Comparison of ENCODE assay signal across 19 cellular contexts in genomic region chr12:110560048-110560447, GRCh38. TPM values are rescaled to one million over a fixed set of nuclear protein-coding genes. Genes with fewer than 3 reads are reported as not detected.
A peak's percentile ranks its signal among the peaks of the same experiment; 100 is the strongest.
DNase-seq lines count a peak whose midpoint lies in the region; ATAC-seq and TF ChIP-seq lines count a peak whose summit lies in the region.
"Had no signal": no experiment of that assay in that cellular context is flagged by ENCODE, and none has a peak within 500 bp of the region (broad histone marks: within the 10 kb centered on the region; RNA-seq: fewer than 3 reads in every experiment).

No MANE protein-coding gene starts in this region.

- H3K4me1 ChIP-seq in gastrocnemius medialis (peaks cover 85 to 89% of the 10 kb centered on the region in 2 donors), colonic mucosa (peaks cover 7% of the 10 kb centered on the region)

- H3K27me3 ChIP-seq in CD4-positive, alpha-beta T cell (ENCODE audit: control insufficient read depth, insufficient read depth, low read length), result no peaks in the 10 kb centered on the region
- H3K27me3 ChIP-seq in gastrocnemius medialis (no peaks in the 10 kb centered on the region), colonic mucosa (no peaks in the 10 kb centered on the region)
- H3K27me3 ChIP-seq: BE2C, MG63 had no signal

- in situ Hi-C loops in gastrocnemius medialis (cut with MboI; ENCODE audit: low sequenced_read_pairs in 4 of 4), result no loop called here

- no peak for ATAC-seq in CD4-positive, alpha-beta T cell (ENCODE audit: poor library complexity)
- no peak for ATAC-seq in gastrocnemius medialis
- ATAC-seq: A549 had no signal

- H3K4me1 Mint-ChIP-seq in activated naive CD4-positive, alpha-beta T cell treated with anti-CD3 and anti-CD28 coated beads for 36 hours (ENCODE audit: low read depth), result peaks cover 81% of the 10 kb centered on the region
- H3K4me1 Mint-ChIP-seq in activated naive CD4-positive, alpha-beta T cell treated with anti-CD3 and anti-CD28 coated beads, Interleukin-2, amount 10 ng/mL, durations not matched to agents 7 days and 5 days, result peaks cover 55% of the 10 kb centered on the region
- H3K4me1 Mint-ChIP-seq in CD4-positive, alpha-beta T cell (ENCODE audit: low read depth), result peaks cover 77% of the 10 kb centered on the region
- H3K4me1 Mint-ChIP-seq in immature natural killer cell, result peaks cover 65 to 82% of the 10 kb centered on the region in 2 donors

- H3K36me3 ChIP-seq in gastrocnemius medialis (no peaks in the 10 kb centered on the region), colonic mucosa (no peaks in the 10 kb centered on the region)
- H3K36me3 ChIP-seq: BE2C, HAP-1, MG63 had no signal

- intact Hi-C loops in activated naive CD4-positive, alpha-beta T cell treated with anti-CD3 and anti-CD28 coated beads for 36 hours (cut with micrococcal nuclease), result no loop called here
- intact Hi-C loops in CD4-positive, alpha-beta T cell (cut with DNase I, micrococcal nuclease), result no loop called here
- intact Hi-C loops in gastrocnemius medialis (cut with DNase I; ENCODE audit: low total_unique reads), result no loop called here
- intact Hi-C loops in colonic mucosa (cut with DNase I), result no loop called here

- H3K9ac ChIP-seq in colonic mucosa (ENCODE audit: low read depth in 2 of 2, low read length in 2 of 2), result no peak overlapping the region

- peak overlapping the region; percentile 13 for H3K27ac ChIP-seq in CD4-positive, alpha-beta T cell (ENCODE audit: low read depth, low read length)
- peak overlapping the region; percentile 15 to 95 (median 88) for H3K27ac ChIP-seq in gastrocnemius medialis
- H3K27ac ChIP-seq in colonic mucosa, result no peak overlapping the region

- DNase-seq in activated naive CD4-positive, alpha-beta T cell treated with anti-CD3 and anti-CD28 coated beads for 36 hours, result no peak
- no peak for DNase-seq in activated naive CD4-positive, alpha-beta T cell treated with anti-CD3 and anti-CD28 coated beads, Interleukin-2, amount 10 ng/mL, durations not matched to agents 7 days and 5 days
- DNase-seq in CD4-positive, alpha-beta T cell, result no peak
- DNase-seq in immature natural killer cell (no peak), gastrocnemius medialis (no peak), T-helper 1 cell (no peak), colonic mucosa (no peak)
- no peak for DNase-seq in activated effector memory CD4-positive, alpha-beta T cell treated with Interleukin-2 at 50 U/mL for 16 hours
- DNase-seq: BE2C, COR-L47, DMS79, MG63, NCI-H1417 treated with DMSO at 0.1 percent for 48 hours, NCI-H187, NCI-H446 treated with DMSO at 0.1 percent for 48 hours, NCI-H526 treated with DMSO at 0.1 percent for 48 hours, OCI-M1 had no signal

- H3K27me3 Mint-ChIP-seq in activated naive CD4-positive, alpha-beta T cell treated with anti-CD3 and anti-CD28 coated beads for 36 hours (ENCODE audit: low read depth), result no peaks in the 10 kb centered on the region
- H3K27me3 Mint-ChIP-seq in activated naive CD4-positive, alpha-beta T cell treated with anti-CD3 and anti-CD28 coated beads, Interleukin-2, amount 10 ng/mL, durations not matched to agents 7 days and 5 days, result no peaks in the 10 kb centered on the region
- no peaks in the 10 kb centered on the region for H3K27me3 Mint-ChIP-seq in CD4-positive, alpha-beta T cell
- peaks cover 3 to 4% (median 4%) of the 10 kb centered on the region in 3 donors for H3K27me3 Mint-ChIP-seq in immature natural killer cell (ENCODE audit: low read depth in 3 of 3)

- POLR2A ChIA-PET in CD4-positive, alpha-beta T cell (lab: Charles Lee), result interaction anchor here (1.0 kb wide), 1 partner anchor 16 kb away, joined by 3 read pairs; no protein-coding TSS in a partner anchor

- H3K27ac Mint-ChIP-seq in activated naive CD4-positive, alpha-beta T cell treated with anti-CD3 and anti-CD28 coated beads for 36 hours, result peak overlapping the region; percentile 13
- no peak overlapping the region for H3K27ac Mint-ChIP-seq in activated naive CD4-positive, alpha-beta T cell treated with anti-CD3 and anti-CD28 coated beads, Interleukin-2, amount 10 ng/mL, durations not matched to agents 7 days and 5 days
- peak overlapping the region; percentile 97 for H3K27ac Mint-ChIP-seq in CD4-positive, alpha-beta T cell
- peak overlapping the region in 4 of 6 donors; percentile 56 to 87 (median 84) for H3K27ac Mint-ChIP-seq in immature natural killer cell

- no peak overlapping the region for H3K4me3 ChIP-seq in gastrocnemius medialis
- H3K4me3 ChIP-seq in colonic mucosa, result no peak overlapping the region
- H3K4me3 ChIP-seq: A549, HAP-1, MG63 had no signal

- no peak for TF ChIP-seq CTCF in CD4-positive, alpha-beta T cell (IDR thresholded peaks at IDR 0.05)
- TF ChIP-seq CTCF in gastrocnemius medialis (IDR thresholded peaks at IDR 0.05 in 4 of 5, conservative IDR thresholded peaks at IDR 0.05 in 1 of 5) (no peak), colonic mucosa (IDR thresholded peaks at IDR 0.05) (no peak)

- no peak overlapping the region for H3K4me3 Mint-ChIP-seq in activated naive CD4-positive, alpha-beta T cell treated with anti-CD3 and anti-CD28 coated beads for 36 hours
- no peak overlapping the region for H3K4me3 Mint-ChIP-seq in activated naive CD4-positive, alpha-beta T cell treated with anti-CD3 and anti-CD28 coated beads, Interleukin-2, amount 10 ng/mL, durations not matched to agents 7 days and 5 days
- no peak overlapping the region for H3K4me3 Mint-ChIP-seq in CD4-positive, alpha-beta T cell
- H3K4me3 Mint-ChIP-seq in immature natural killer cell, result no peak overlapping the region

- H3K9me3 ChIP-seq in CD4-positive, alpha-beta T cell (ENCODE audit: control insufficient read depth, low read length), result no peaks in the 10 kb centered on the region
- no peaks in the 10 kb centered on the region for H3K9me3 ChIP-seq in gastrocnemius medialis
- H3K9me3 ChIP-seq in colonic mucosa, result no peaks in the 10 kb centered on the region
- H3K9me3 ChIP-seq: A549, BE2C, HAP-1, MG63 had no signal

- CTCF ChIA-PET in activated naive CD4-positive, alpha-beta T cell treated with anti-CD3 and anti-CD28 coated beads for 36 hours (lab: Charles Lee), result interaction anchor here (0.6 to 1.9 kb wide), 3 partner anchors 13 to 43 kb away, joined by 3 to 12 read pairs (median 4); no protein-coding TSS in a partner anchor
- CTCF ChIA-PET in activated naive CD4-positive, alpha-beta T cell treated with anti-CD3 and anti-CD28 coated beads, Interleukin-2, amount 10 ng/mL, durations not matched to agents 7 days and 5 days (lab: Charles Lee), result interaction anchor here (0.6 to 1.2 kb wide), 3 partner anchors 22 to 49 kb away, joined by 3 to 5 read pairs (median 3); no protein-coding TSS in a partner anchor
- CTCF ChIA-PET in CD4-positive, alpha-beta T cell (lab: Charles Lee), result interaction anchor here (1.2 kb wide), 1 partner anchor 91 kb away, joined by 3 read pairs; the partner anchor contains the start of gene FAM216A

- H3K36me3 Mint-ChIP-seq in activated naive CD4-positive, alpha-beta T cell treated with anti-CD3 and anti-CD28 coated beads for 36 hours (ENCODE audit: low read depth), result peaks cover 18% of the 10 kb centered on the region
- peaks cover 22% of the 10 kb centered on the region for H3K36me3 Mint-ChIP-seq in activated naive CD4-positive, alpha-beta T cell treated with anti-CD3 and anti-CD28 coated beads, Interleukin-2, amount 10 ng/mL, durations not matched to agents 7 days and 5 days
- H3K36me3 Mint-ChIP-seq in CD4-positive, alpha-beta T cell (ENCODE audit: low read depth), result peaks cover 24% of the 10 kb centered on the region
- H3K36me3 Mint-ChIP-seq in immature natural killer cell, result no peaks in the 10 kb centered on the region

- TF ChIP-seq POLR2A in gastrocnemius medialis (IDR thresholded peaks at IDR 0.05), result no peak

- peaks cover 7% of the 10 kb centered on the region for H3K9me3 Mint-ChIP-seq in activated naive CD4-positive, alpha-beta T cell treated with anti-CD3 and anti-CD28 coated beads for 36 hours
- H3K9me3 Mint-ChIP-seq in activated naive CD4-positive, alpha-beta T cell treated with anti-CD3 and anti-CD28 coated beads, Interleukin-2, amount 10 ng/mL, durations not matched to agents 7 days and 5 days, result peaks cover 6% of the 10 kb centered on the region
- no peaks in the 10 kb centered on the region for H3K9me3 Mint-ChIP-seq in CD4-positive, alpha-beta T cell
- H3K9me3 Mint-ChIP-seq in immature natural killer cell, result no peaks in the 10 kb centered on the region

RNA-seq across cellular contexts. Expression of gene PPTC7, which starts 23.1 kb away (rescaled TPM):
- total RNA-seq in activated naive CD4-positive, alpha-beta T cell treated with anti-CD3 and anti-CD28 coated beads for 36 hours, result 10 to 100 TPM; 41.1 to 43.2 TPM
- 10 to 100 TPM; 53.8 to 54.8 TPM for total RNA-seq in CD4-positive, alpha-beta T cell
- 10 to 100 TPM in 1 of 3 donors, 1 to 10 TPM in 2; 7.8 to 11.5 (median 9.3) TPM for polyA plus RNA-seq in immature natural killer cell
- total RNA-seq in gastrocnemius medialis (10 to 100 TPM; 27.6 to 85.8 (median 58.4) TPM), colonic mucosa (10 to 100 TPM; 25.7 to 34.9 TPM)

RNA-seq across cellular contexts. Expression of gene TCTN1, which starts 53.9 kb away (rescaled TPM):
- 1 to 10 TPM; 5.2 to 5.8 TPM for total RNA-seq in activated naive CD4-positive, alpha-beta T cell treated with anti-CD3 and anti-CD28 coated beads for 36 hours
- total RNA-seq in CD4-positive, alpha-beta T cell, result 1 to 10 TPM; 5.0 to 5.5 TPM
- 10 to 100 TPM in 2 of 3 donors, 1 to 10 TPM in 1; 5.2 to 11.1 (median 10.0) TPM for polyA plus RNA-seq in immature natural killer cell
- total RNA-seq in gastrocnemius medialis (10 to 100 TPM in 3 of 4 donors, 1 to 10 TPM in 1; 4.7 to 30.8 (median 22.7) TPM), colonic mucosa (10 to 100 TPM in 1 of 2 donors, 1 to 10 TPM in 1; 9.2 to 10.2 TPM)

RNA-seq across cellular contexts. Expression of gene RAD9B, which starts 57.9 kb away (rescaled TPM):
- total RNA-seq in activated naive CD4-positive, alpha-beta T cell treated with anti-CD3 and anti-CD28 coated beads for 36 hours, result 1 to 10 TPM; 1.1 to 1.5 TPM
- total RNA-seq in CD4-positive, alpha-beta T cell, result under 1 TPM; 0.31 to 0.63 TPM
- 1 to 10 TPM in 1 of 3 donors, under 1 TPM in 1, not detected in 1; 0.93 to 1.0 TPM for polyA plus RNA-seq in immature natural killer cell
- 1 to 10 TPM in 1 of 4 donors, under 1 TPM in 3; 0.12 to 2.0 (median 0.62) TPM for total RNA-seq in gastrocnemius medialis
- total RNA-seq in colonic mucosa, result under 1 TPM; 0.19 to 0.69 TPM

RNA-seq across cellular contexts. Expression of gene VPS29, which starts 58.1 kb away (rescaled TPM):
- 10 to 100 TPM; 76.6 to 81.8 TPM for total RNA-seq in activated naive CD4-positive, alpha-beta T cell treated with anti-CD3 and anti-CD28 coated beads for 36 hours
- 10 to 100 TPM; 62.5 to 64.9 TPM for total RNA-seq in CD4-positive, alpha-beta T cell
- 100 to 1,000 TPM; 153 to 230 (median 206) TPM for polyA plus RNA-seq in immature natural killer cell
- total RNA-seq in gastrocnemius medialis (100 to 1,000 TPM in 2 of 4 donors, 10 to 100 TPM in 2; 76.4 to 145 (median 92.9) TPM), colonic mucosa (100 to 1,000 TPM; 120 to 130 TPM)
